1 cellular context compared by ENCODE assay signal in genomic region chr15:62715946-62716345, GRCh38.
TF ChIP-seq lines count a peak whose summit lies in the region.

No MANE protein-coding gene starts in this region.

TF ChIP-seq in HepG2, 621 proteins besides CTCF, POLR2A, EP300 and RAD21 (continued from another document):
- TF ChIP-seq UBTF (CRISPR knock-in tag; IDR thresholded peaks at IDR 0.05) (no peak), MAFK (conservative IDR thresholded peaks at IDR 0.05 in 1 of 2, IDR thresholded peaks at IDR 0.05 in 1 of 2; ENCODE audit: low read length in 2 of 2) (peak; percentile 18 to 73; a peak in 3 of 4 replicates), ZNF605 (CRISPR knock-in tag; IDR thresholded peaks at IDR 0.05) (no peak), SATB2 (CRISPR knock-in tag; IDR thresholded peaks at IDR 0.05) (no peak)
